1 cellular context compared by ENCODE assay signal in genomic region chr11:2730323-2731284, GRCh38.
TF ChIP-seq lines count a peak whose summit lies in the region.

No MANE protein-coding gene starts in this region.

TF ChIP-seq in HepG2, 621 proteins besides CTCF, POLR2A, EP300 and RAD21 (continued from another document and continues in another):
- TF ChIP-seq AHDC1 (CRISPR knock-in tag; IDR thresholded peaks at IDR 0.05; ENCODE audit: borderline replicate concordance) (no peak; the same call in 1 of the 2 replicates), KLF6 (CRISPR knock-in tag; IDR thresholded peaks at IDR 0.05) (no peak; the same call in none of the 2 replicates), ELF4 (CRISPR knock-in tag; IDR thresholded peaks at IDR 0.05; ENCODE audit: borderline replicate concordance) (no peak), ZNF230 (CRISPR knock-in tag; IDR thresholded peaks at IDR 0.05) (no peak), TGIF2 (CRISPR knock-in tag; IDR thresholded peaks at IDR 0.05) (peak; percentile 1; the same call in 1 of the 2 replicates), HCFC1 (IDR thresholded peaks at IDR 0.05; ENCODE audit: low read depth, low read length) (no peak), ZNF232 (CRISPR knock-in tag; IDR thresholded peaks at IDR 0.05; ENCODE audit: borderline replicate concordance) (no peak; the same call in 1 of the 2 replicates), RBM39 (IDR thresholded peaks at IDR 0.05; ENCODE audit: low read depth, low read length, poor library complexity, severe bottlenecking) (no peak), ZNF660 (CRISPR knock-in tag; IDR thresholded peaks at IDR 0.05; ENCODE audit: borderline replicate concordance, low read depth) (no peak), SOX5 (CRISPR knock-in tag; IDR thresholded peaks at IDR 0.05; ENCODE audit: borderline replicate concordance) (peak; percentile 64), LRRFIP1 (CRISPR knock-in tag; conservative IDR thresholded peaks at IDR 0.05) (no peak), HHEX (CRISPR knock-in tag; IDR thresholded peaks at IDR 0.05) (0 out of 2 replicates have a peak, but pooled peaks have one; percentile 38), ZNF496 (CRISPR knock-in tag; IDR thresholded peaks at IDR 0.05; ENCODE audit: insufficient replicate concordance) (no peak), ZNF790 (CRISPR knock-in tag; IDR thresholded peaks at IDR 0.05; ENCODE audit: borderline replicate concordance) (no peak; the same call in 1 of the 2 replicates), NFIB (CRISPR knock-in tag; IDR thresholded peaks at IDR 0.05; ENCODE audit: borderline replicate concordance) (no peak), ZNF264 (CRISPR knock-in tag; IDR thresholded peaks at IDR 0.05) (no peak), ZNF513 (CRISPR knock-in tag; conservative IDR thresholded peaks at IDR 0.05) (no peak), PHF8 (CRISPR knock-in tag; IDR thresholded peaks at IDR 0.05) (peak; percentile 73), JDP2 (CRISPR knock-in tag; IDR thresholded peaks at IDR 0.05; ENCODE audit: borderline replicate concordance) (no peak), SALL1 (CRISPR knock-in tag; IDR thresholded peaks at IDR 0.05) (peak; percentile 67), ZNF530 (CRISPR knock-in tag; IDR thresholded peaks at IDR 0.05; ENCODE audit: low read depth) (no peak), TP53 (CRISPR knock-in tag; conservative IDR thresholded peaks at IDR 0.05) (no peak), PTBP1 (IDR thresholded peaks at IDR 0.05; ENCODE audit: low read depth, low read length, poor library complexity, severe bottlenecking) (no peak), PATZ1 (CRISPR knock-in tag; IDR thresholded peaks at IDR 0.05) (peak; percentile 96), ZNF205 (CRISPR knock-in tag; IDR thresholded peaks at IDR 0.05) (peak; percentile 46), MTA1 (CRISPR knock-in tag; IDR thresholded peaks at IDR 0.05; ENCODE audit: borderline replicate concordance) (peak; percentile 91), THAP7 (CRISPR knock-in tag; IDR thresholded peaks at IDR 0.05) (no peak), MZF1 (CRISPR knock-in tag; IDR thresholded peaks at IDR 0.05; ENCODE audit: borderline replicate concordance) (no peak), ISL2 (CRISPR knock-in tag; IDR thresholded peaks at IDR 0.05) (no peak), ZNF431 (CRISPR knock-in tag; IDR thresholded peaks at IDR 0.05; ENCODE audit: borderline replicate concordance, low read depth) (no peak), ZNF121 (CRISPR knock-in tag; IDR thresholded peaks at IDR 0.05) (no peak), GLMP (CRISPR knock-in tag; IDR thresholded peaks at IDR 0.05; ENCODE audit: borderline replicate concordance) (no peak), CENPBD1 (CRISPR knock-in tag; IDR thresholded peaks at IDR 0.05; ENCODE audit: borderline replicate concordance, low read depth) (no peak), ZNF225 (CRISPR knock-in tag; IDR thresholded peaks at IDR 0.05) (peak; percentile 10; the same call in 1 of the 2 replicates), ZMYM4 (CRISPR knock-in tag; IDR thresholded peaks at IDR 0.05) (peak; percentile 33; the same call in 1 of the 2 replicates), FIP1L1 (IDR thresholded peaks at IDR 0.05; ENCODE audit: borderline replicate concordance, insufficient read depth, low read depth, low read length) (no peak), TCF7L2 (IDR thresholded peaks at IDR 0.05; ENCODE audit: low read depth, low read length) (no peak), HNRNPH1 (optimal IDR thresholded peaks at IDR 0.05; ENCODE audit: low read depth, low read length) (peak; percentile 56), DR1 (CRISPR knock-in tag; IDR thresholded peaks at IDR 0.05) (no peak; the same call in none of the 2 replicates), POLR2AphosphoS2 (IDR thresholded peaks at IDR 0.05; ENCODE audit: low read depth, low read length) (no peak; the same call in 1 of the 2 replicates), MEF2D (CRISPR knock-in tag; IDR thresholded peaks at IDR 0.05) (0 out of 2 replicates have a peak, but pooled peaks have one; percentile 20), ZBTB34 (CRISPR knock-in tag; IDR thresholded peaks at IDR 0.05) (peak; percentile 68), SATB2 (CRISPR knock-in tag; IDR thresholded peaks at IDR 0.05) (no peak), BRCA1 (CRISPR knock-in tag; IDR thresholded peaks at IDR 0.05) (no peak), MNT (IDR thresholded peaks at IDR 0.05) (no peak)
